In genomic region chr10:99470327-99470726, GRCh38 we compare ENCODE assay signal across 15 cellular contexts.
"Had no signal": no experiment of that assay in that cellular context is flagged by ENCODE, and none has a peak within 500 bp of the region (broad histone marks: within the 10 kb centered on the region; RNA-seq: fewer than 3 reads in every experiment).

No MANE protein-coding gene starts in this region.

- H3K36me3 ChIP-seq: left ventricle myocardium inferior, lower lobe of right lung, pancreas had no signal

- H3K4me3 ChIP-seq: left ventricle myocardium inferior, lower lobe of right lung, pancreas had no signal

- DNase-seq: dermis blood vessel endothelial cell; erythroblast; foreskin keratinocyte; kidney; left cardiac atrium; left ventricle myocardium inferior; lower lobe of right lung; mesendoderm; naive B cell; occipital lobe; pancreas; right cardiac atrium; small intestine; stimulated activated CD4-positive, alpha-beta T cell treated with anti-CD3 and anti-CD28 coated beads, Interleukin-12 subunit alpha, Interleukin-12 subunit beta, amount 100 ng/mL, for 4 hours; stimulated activated naive CD4-positive, alpha-beta T cell had no signal

- H3K27ac ChIP-seq: foreskin keratinocyte, left ventricle myocardium inferior, lower lobe of right lung, pancreas had no signal

- H3K27me3 ChIP-seq: pancreas had no signal

- H3K9me3 ChIP-seq: left ventricle myocardium inferior, lower lobe of right lung, pancreas had no signal

- H3K4me1 ChIP-seq: foreskin keratinocyte, left ventricle myocardium inferior, lower lobe of right lung, pancreas had no signal

- ATAC-seq: foreskin keratinocyte, left cardiac atrium, lower lobe of right lung, pancreas, right cardiac atrium had no signal
